In genomic region chr21:34836103-34836932, GRCh38 we compare ENCODE assay signal across 1 cellular context.
TF ChIP-seq lines count a peak whose summit lies in the region.

No MANE protein-coding gene starts in this region.

TF ChIP-seq in GM23338, 12 proteins besides CTCF, POLR2A, EP300 and RAD21 (continued from another document):
- TF ChIP-seq ZNF462 (CRISPR knock-in tag; IDR thresholded peaks at IDR 0.05) (no peak), EZH2phosphoT487 (IDR thresholded peaks at IDR 0.05; ENCODE audit: unreplicated experiment) (no peak), ZNF331 (CRISPR knock-in tag; IDR thresholded peaks at IDR 0.05; ENCODE audit: low read depth) (no peak), REST (IDR thresholded peaks at IDR 0.05; ENCODE audit: unreplicated experiment) (no peak), CREB1 (CRISPR knock-in tag; IDR thresholded peaks at IDR 0.05; ENCODE audit: low read depth) (no peak)
